Comparison of ENCODE assay signal across 1 cellular context in the genomic region with DNA sequence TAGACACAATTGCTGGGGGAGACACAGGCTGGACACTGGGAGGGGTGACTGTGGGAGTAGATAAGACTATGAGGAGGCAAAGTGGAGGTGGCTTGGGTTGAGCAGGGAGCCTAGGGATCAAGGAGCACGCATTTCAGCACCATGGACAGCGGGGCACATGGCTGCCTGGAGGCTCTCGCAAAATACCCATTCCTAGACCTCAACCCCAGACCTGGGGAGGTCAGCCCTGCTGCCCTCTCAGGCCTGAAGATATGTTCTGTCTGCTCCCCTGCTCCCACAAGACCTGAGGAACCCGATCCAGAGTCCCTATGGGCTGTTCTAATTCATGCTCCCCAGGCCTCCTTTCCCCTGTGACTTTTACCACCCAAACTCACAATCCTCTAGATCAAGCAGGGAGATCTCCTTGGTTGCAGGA.
A peak's percentile ranks its signal among the peaks of the same experiment; 100 is the strongest.
TF ChIP-seq lines count a peak whose summit lies in the region.

No MANE protein-coding gene starts in this region.

TF ChIP-seq in HepG2, 621 proteins besides CTCF, POLR2A, EP300 and RAD21 (continued from another document and continues in another):
- TF ChIP-seq ARNT2 (CRISPR knock-in tag; IDR thresholded peaks at IDR 0.05; ENCODE audit: low read depth) (peak; percentile 55; the same call in 1 of the 2 replicates), ZNF510 (CRISPR knock-in tag; IDR thresholded peaks at IDR 0.05; ENCODE audit: low read depth) (no peak), ZFX (CRISPR knock-in tag; IDR thresholded peaks at IDR 0.05; ENCODE audit: low read depth) (no peak), ZNF274 (CRISPR knock-in tag; IDR thresholded peaks at IDR 0.05) (0 out of 2 replicates have a peak, but pooled peaks have one; percentile 37), ZNF101 (CRISPR knock-in tag; IDR thresholded peaks at IDR 0.05; ENCODE audit: borderline replicate concordance, low read depth) (no peak), ESRRA (CRISPR knock-in tag; IDR thresholded peaks at IDR 0.05; ENCODE audit: low read depth) (no peak), RCOR2 (CRISPR knock-in tag; IDR thresholded peaks at IDR 0.05) (no peak), ZNF546 (CRISPR knock-in tag; conservative IDR thresholded peaks at IDR 0.05) (peak; percentile 76; the same call in 1 of the 2 replicates), ZSCAN12 (CRISPR knock-in tag; IDR thresholded peaks at IDR 0.05) (peak; percentile 92), SP5 (CRISPR knock-in tag; IDR thresholded peaks at IDR 0.05; ENCODE audit: borderline replicate concordance, low read depth) (no peak), CHCHD3 (CRISPR knock-in tag; IDR thresholded peaks at IDR 0.05) (no peak), ZNF691 (CRISPR knock-in tag; IDR thresholded peaks at IDR 0.05; ENCODE audit: borderline replicate concordance, low read depth) (peak; percentile 42; the same call in 1 of the 2 replicates), SP4 (CRISPR knock-in tag; IDR thresholded peaks at IDR 0.05) (peak; percentile 53; the same call in 1 of the 2 replicates), ZZZ3 (CRISPR knock-in tag; IDR thresholded peaks at IDR 0.05; ENCODE audit: borderline replicate concordance) (no peak), ZNF570 (CRISPR knock-in tag; IDR thresholded peaks at IDR 0.05; ENCODE audit: borderline replicate concordance) (no peak), HCFC1 (IDR thresholded peaks at IDR 0.05; ENCODE audit: low read depth, low read length) (no peak), ETV5 (CRISPR knock-in tag; IDR thresholded peaks at IDR 0.05; ENCODE audit: borderline replicate concordance) (peak; percentile 36; the same call in 1 of the 2 replicates), JUNB (CRISPR knock-in tag; IDR thresholded peaks at IDR 0.05; ENCODE audit: borderline replicate concordance) (0 out of 2 replicates have a peak, but pooled peaks have one; percentile 58), GLI4 (CRISPR knock-in tag; IDR thresholded peaks at IDR 0.05; ENCODE audit: borderline replicate concordance) (peak; percentile 64; the same call in 1 of the 2 replicates), SIN3A (IDR thresholded peaks at IDR 0.05; ENCODE audit: borderline replicate concordance, low read depth, low read length) (no peak), RAD51 (IDR thresholded peaks at IDR 0.05; ENCODE audit: borderline replicate concordance) (no peak), NR1H2 (CRISPR knock-in tag; IDR thresholded peaks at IDR 0.05; ENCODE audit: borderline replicate concordance, low read depth) (no peak), XRCC5 (optimal IDR thresholded peaks at IDR 0.05; ENCODE audit: low read length) (no peak), ISL2 (CRISPR knock-in tag; IDR thresholded peaks at IDR 0.05) (peak; percentile 55; the same call in 1 of the 2 replicates), PITX1 (CRISPR knock-in tag; IDR thresholded peaks at IDR 0.05) (peak; percentile 26; the same call in 1 of the 2 replicates), ZNF572 (CRISPR knock-in tag; IDR thresholded peaks at IDR 0.05) (no peak), ZNF776 (CRISPR knock-in tag; IDR thresholded peaks at IDR 0.05) (no peak), FOSL1 (CRISPR knock-in tag; IDR thresholded peaks at IDR 0.05; ENCODE audit: borderline replicate concordance) (peak; percentile 34; the same call in 1 of the 2 replicates), ZHX2 (IDR thresholded peaks at IDR 0.05; ENCODE audit: low read depth) (no peak), ZHX2 (CRISPR knock-in tag; IDR thresholded peaks at IDR 0.05; ENCODE audit: borderline replicate concordance) (peak; percentile 72; the same call in 1 of the 2 replicates), ZNF329 (CRISPR knock-in tag; IDR thresholded peaks at IDR 0.05; ENCODE audit: low read depth) (peak; percentile 38; the same call in 1 of the 2 replicates), ZKSCAN1 (IDR thresholded peaks at IDR 0.05; ENCODE audit: low read length) (no peak), ZBTB1 (CRISPR knock-in tag; IDR thresholded peaks at IDR 0.05; ENCODE audit: borderline replicate concordance) (peak; percentile 30; the same call in 1 of the 2 replicates), AHR (CRISPR knock-in tag; IDR thresholded peaks at IDR 0.05) (peak; percentile 66; the same call in 1 of the 2 replicates), GTF3A (CRISPR knock-in tag; conservative IDR thresholded peaks at IDR 0.05) (no peak), GZF1 (CRISPR knock-in tag; IDR thresholded peaks at IDR 0.05) (no peak), DMAP1 (CRISPR knock-in tag; IDR thresholded peaks at IDR 0.05) (no peak), MTA3 (CRISPR knock-in tag; IDR thresholded peaks at IDR 0.05) (no peak), SMARCC2 (IDR thresholded peaks at IDR 0.05) (no peak), MAFG (CRISPR knock-in tag; IDR thresholded peaks at IDR 0.05) (no peak), TCF12 (IDR thresholded peaks at IDR 0.05) (no peak), TCF12 (CRISPR knock-in tag; IDR thresholded peaks at IDR 0.05) (no peak), HDAC6 (IDR thresholded peaks at IDR 0.05; ENCODE audit: low read depth, low read length) (no peak), ZNF326 (CRISPR knock-in tag; IDR thresholded peaks at IDR 0.05; ENCODE audit: borderline replicate concordance) (no peak), EEA1 (CRISPR knock-in tag; IDR thresholded peaks at IDR 0.05; ENCODE audit: borderline replicate concordance) (no peak), ZFYVE20 (CRISPR knock-in tag; IDR thresholded peaks at IDR 0.05; ENCODE audit: borderline replicate concordance, low read depth) (no peak), CREBL2 (CRISPR knock-in tag; IDR thresholded peaks at IDR 0.05; ENCODE audit: borderline replicate concordance) (0 out of 2 replicates have a peak, but pooled peaks have one; percentile 45)
- TF ChIP-seq, protein P1, sequence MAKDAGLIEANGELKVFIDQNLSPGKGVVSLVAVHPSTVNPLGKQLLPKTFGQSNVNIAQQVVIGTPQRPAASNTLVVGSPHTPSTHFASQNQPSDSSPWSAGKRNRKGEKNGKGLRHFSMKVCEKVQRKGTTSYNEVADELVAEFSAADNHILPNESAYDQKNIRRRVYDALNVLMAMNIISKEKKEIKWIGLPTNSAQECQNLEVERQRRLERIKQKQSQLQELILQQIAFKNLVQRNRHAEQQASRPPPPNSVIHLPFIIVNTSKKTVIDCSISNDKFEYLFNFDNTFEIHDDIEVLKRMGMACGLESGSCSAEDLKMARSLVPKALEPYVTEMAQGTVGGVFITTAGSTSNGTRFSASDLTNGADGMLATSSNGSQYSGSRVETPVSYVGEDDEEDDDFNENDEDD (CRISPR knock-in tag; IDR thresholded peaks at IDR 0.05; ENCODE audit: borderline replicate concordance), result peak; percentile 46; the same call in 1 of the 2 replicates
- TF ChIP-seq, protein P2, sequence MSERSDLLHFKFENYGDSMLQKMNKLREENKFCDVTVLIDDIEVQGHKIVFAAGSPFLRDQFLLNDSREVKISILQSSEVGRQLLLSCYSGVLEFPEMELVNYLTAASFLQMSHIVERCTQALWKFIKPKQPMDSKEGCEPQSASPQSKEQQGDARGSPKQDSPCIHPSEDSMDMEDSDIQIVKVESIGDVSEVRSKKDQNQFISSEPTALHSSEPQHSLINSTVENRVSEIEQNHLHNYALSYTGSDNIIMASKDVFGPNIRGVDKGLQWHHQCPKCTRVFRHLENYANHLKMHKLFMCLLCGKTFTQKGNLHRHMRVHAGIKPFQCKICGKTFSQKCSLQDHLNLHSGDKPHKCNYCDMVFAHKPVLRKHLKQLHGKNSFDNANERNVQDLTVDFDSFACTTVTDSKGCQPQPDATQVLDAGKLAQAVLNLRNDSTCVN (CRISPR knock-in tag; IDR thresholded peaks at IDR 0.05; ENCODE audit: borderline replicate concordance), result peak; percentile 89
- TF ChIP-seq, protein P3, sequence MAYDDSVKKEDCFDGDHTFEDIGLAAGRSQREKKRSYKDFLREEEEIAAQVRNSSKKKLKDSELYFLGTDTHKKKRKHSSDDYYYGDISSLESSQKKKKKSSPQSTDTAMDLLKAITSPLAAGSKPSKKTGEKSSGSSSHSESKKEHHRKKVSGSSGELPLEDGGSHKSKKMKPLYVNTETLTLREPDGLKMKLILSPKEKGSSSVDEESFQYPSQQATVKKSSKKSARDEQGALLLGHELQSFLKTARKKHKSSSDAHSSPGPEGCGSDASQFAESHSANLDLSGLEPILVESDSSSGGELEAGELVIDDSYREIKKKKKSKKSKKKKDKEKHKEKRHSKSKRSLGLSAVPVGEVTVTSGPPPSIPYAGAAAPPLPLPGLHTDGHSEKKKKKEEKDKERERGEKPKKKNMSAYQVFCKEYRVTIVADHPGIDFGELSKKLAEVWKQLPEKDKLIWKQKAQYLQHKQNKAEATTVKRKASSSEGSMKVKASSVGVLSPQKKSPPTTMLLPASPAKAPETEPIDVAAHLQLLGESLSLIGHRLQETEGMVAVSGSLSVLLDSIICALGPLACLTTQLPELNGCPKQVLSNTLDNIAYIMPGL (CRISPR knock-in tag; IDR thresholded peaks at IDR 0.05; ENCODE audit: borderline replicate concordance in 1 of 2, low read depth in 1 of 2), result no peak
- TF ChIP-seq, protein P4, sequence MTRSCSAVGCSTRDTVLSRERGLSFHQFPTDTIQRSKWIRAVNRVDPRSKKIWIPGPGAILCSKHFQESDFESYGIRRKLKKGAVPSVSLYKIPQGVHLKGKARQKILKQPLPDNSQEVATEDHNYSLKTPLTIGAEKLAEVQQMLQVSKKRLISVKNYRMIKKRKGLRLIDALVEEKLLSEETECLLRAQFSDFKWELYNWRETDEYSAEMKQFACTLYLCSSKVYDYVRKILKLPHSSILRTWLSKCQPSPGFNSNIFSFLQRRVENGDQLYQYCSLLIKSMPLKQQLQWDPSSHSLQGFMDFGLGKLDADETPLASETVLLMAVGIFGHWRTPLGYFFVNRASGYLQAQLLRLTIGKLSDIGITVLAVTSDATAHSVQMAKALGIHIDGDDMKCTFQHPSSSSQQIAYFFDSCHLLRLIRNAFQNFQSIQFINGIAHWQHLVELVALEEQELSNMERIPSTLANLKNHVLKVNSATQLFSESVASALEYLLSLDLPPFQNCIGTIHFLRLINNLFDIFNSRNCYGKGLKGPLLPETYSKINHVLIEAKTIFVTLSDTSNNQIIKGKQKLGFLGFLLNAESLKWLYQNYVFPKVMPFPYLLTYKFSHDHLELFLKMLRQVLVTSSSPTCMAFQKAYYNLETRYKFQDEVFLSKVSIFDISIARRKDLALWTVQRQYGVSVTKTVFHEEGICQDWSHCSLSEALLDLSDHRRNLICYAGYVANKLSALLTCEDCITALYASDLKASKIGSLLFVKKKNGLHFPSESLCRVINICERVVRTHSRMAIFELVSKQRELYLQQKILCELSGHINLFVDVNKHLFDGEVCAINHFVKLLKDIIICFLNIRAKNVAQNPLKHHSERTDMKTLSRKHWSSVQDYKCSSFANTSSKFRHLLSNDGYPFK (CRISPR knock-in tag; IDR thresholded peaks at IDR 0.05; ENCODE audit: borderline replicate concordance), result 0 out of 2 replicates have a peak, but pooled peaks have one; percentile 28
